Comparison of ENCODE assay signal across 32 cellular contexts in the genomic region with DNA sequence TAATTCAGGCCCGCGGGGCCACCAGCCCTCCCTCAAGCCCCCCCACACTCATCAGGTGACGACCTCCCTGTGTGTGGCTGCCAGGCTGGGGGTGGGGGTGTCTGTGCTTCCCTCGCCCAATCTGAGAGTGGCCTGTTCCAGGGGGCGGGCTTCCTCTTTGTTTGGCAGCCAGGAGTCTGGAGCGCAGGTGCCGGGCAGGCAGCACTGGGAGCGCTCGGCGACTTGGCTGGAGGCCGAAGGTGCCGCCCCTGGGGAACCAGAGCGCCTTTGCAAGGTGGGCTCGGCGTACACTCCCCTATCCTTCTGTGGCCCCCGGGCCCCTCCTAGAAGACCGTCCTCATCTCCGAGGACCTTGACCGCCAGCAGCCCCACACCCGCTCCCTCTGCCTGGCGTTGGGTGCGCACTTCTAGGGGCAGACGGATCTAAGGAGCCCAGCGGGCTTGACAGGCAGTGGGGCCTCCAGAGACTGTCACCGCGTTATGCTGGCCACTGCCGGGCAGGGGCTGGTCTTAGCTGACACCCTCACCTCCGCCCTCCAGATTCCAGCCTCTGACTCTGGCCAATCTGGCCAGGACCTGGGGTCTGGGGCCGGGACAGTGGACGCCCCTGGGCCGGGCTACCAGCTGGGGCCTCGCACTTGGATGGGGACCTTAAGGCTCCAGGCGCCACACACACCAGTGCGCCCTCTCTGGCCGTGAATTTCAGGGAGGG. TPM values are rescaled to one million over a fixed set of nuclear protein-coding genes. Genes with fewer than 3 reads are reported as not detected.
DNase-seq lines count a peak whose midpoint lies in the region; ATAC-seq, FAIRE-seq and TF ChIP-seq lines count a peak whose summit lies in the region.
"Had no signal": no experiment of that assay in that cellular context is flagged by ENCODE, and none has a peak within 500 bp of the region (broad histone marks: within the 10 kb centered on the region; RNA-seq: fewer than 3 reads in every experiment).

No MANE protein-coding gene starts in this region.

- no peaks in the 10 kb centered on the region for H3K27me3 ChIP-seq in right cardiac atrium (ENCODE audit: control insufficient read depth, insufficient read depth)
- peaks cover 0 to 32% (median 16%) of the 10 kb centered on the region in 45 donors for H3K27me3 ChIP-seq in dorsolateral prefrontal cortex
- H3K27me3 ChIP-seq in pancreas, result no peaks in the 10 kb centered on the region
- H3K27me3 ChIP-seq: cardiac muscle cell, foreskin keratinocyte had no signal

- no peak for DNase-seq in right cardiac atrium
- no peak for DNase-seq in Right ventricle myocardium superior
- DNase-seq in dorsolateral prefrontal cortex, result no peak
- peak; percentile 64 to 85 (median 78) for DNase-seq in pancreas
- DNase-seq in activated CD4-positive, alpha-beta T cell treated with anti-CD3 and anti-CD28 coated beads for 4 hours, result no peak
- DNase-seq: activated CD4-positive, alpha-beta T cell treated with anti-CD3 and anti-CD28 coated beads, Interleukin-2, amount 10 ng/mL, durations not matched to agents 24 days and 14 days; activated CD8-positive, alpha-beta memory T cell treated with anti-CD3 and anti-CD28 coated beads for 24 hours; activated T-cell treated with anti-CD3 and anti-CD28 coated beads for 4 hours; COR-L47; cortex of kidney; endodermal cell; foreskin keratinocyte; H7; left colon; NCI-H1694 treated with DMSO at 0.1 percent for 48 hours; NCI-H2171; NCI-H510A; spleen; stimulated activated CD8-positive, alpha-beta memory T cell treated with anti-CD3 and anti-CD28 coated beads, Interleukin-4, amount 100 ng/mL, for 48 hours; stimulated activated naive CD8-positive, alpha-beta T cell treated with anti-CD3 and anti-CD28 coated beads, Interleukin-15, amount 100 ng/mL, for 72 hours; T-cell had no signal

- TF ChIP-seq CTCF in dorsolateral prefrontal cortex (IDR thresholded peaks at IDR 0.05 in 54 of 56, conservative IDR thresholded peaks at IDR 0.05 in 2 of 56; ENCODE audit: low read depth in 1 of 56, partially characterized antibody in 56 of 56) (no peak), pancreas (IDR thresholded peaks at IDR 0.05) (no peak)

- FAIRE-seq in pancreas (lab: Jason Lieb, UNC), result no peak
- FAIRE-seq: GM12892 had no signal

- intact Hi-C loops in right cardiac atrium (cut with DNase I), result no loop called here
- intact Hi-C loops in Right ventricle myocardium superior (cut with DNase I), result no loop called here
- intact Hi-C loops in dorsolateral prefrontal cortex (cut with DNase I), result no loop called here
- intact Hi-C loops in pancreas (cut with DNase I), result no loop called here

- H3K36me3 ChIP-seq in pancreas, result no peaks in the 10 kb centered on the region
- H3K36me3 ChIP-seq: cardiac muscle cell, spleen, tibial nerve had no signal

- H3K9me3 ChIP-seq in right cardiac atrium (ENCODE audit: control insufficient read depth, low read length), result peaks cover 2% of the 10 kb centered on the region
- no peaks in the 10 kb centered on the region for H3K9me3 ChIP-seq in pancreas

- peak; percentile 24 to 69 for ATAC-seq in right cardiac atrium
- no peak for ATAC-seq in Right ventricle myocardium superior (ENCODE audit: poor library complexity)
- ATAC-seq in pancreas, result peak; percentile 87 to 89 (median 89)
- ATAC-seq in GM21447 (IDR thresholded peaks at IDR 0.05; ENCODE audit: unreplicated experiment), result no peak
- no peak for ATAC-seq in HG03095 (IDR thresholded peaks at IDR 0.05; ENCODE audit: unreplicated experiment)
- no peak for ATAC-seq in HG03108 (IDR thresholded peaks at IDR 0.05; ENCODE audit: unreplicated experiment)
- ATAC-seq: foreskin keratinocyte; left colon; stimulated activated naive CD8-positive, alpha-beta T cell treated with anti-CD3 and anti-CD28 coated beads, Interleukin-15, amount 100 ng/mL, for 72 hours; T-cell had no signal

- no peak overlapping the region for H3K27ac ChIP-seq in right cardiac atrium (ENCODE audit: low read length)
- no peak overlapping the region for H3K27ac ChIP-seq in dorsolateral prefrontal cortex
- H3K27ac ChIP-seq in pancreas, result peak overlapping the region; percentile 64 to 88 (median 67)
- H3K27ac ChIP-seq: cardiac muscle cell, foreskin keratinocyte, spleen, tibial nerve had no signal

- H3K4me1 ChIP-seq in right cardiac atrium (ENCODE audit: control insufficient read depth, insufficient read depth, low read length) (no peaks in the 10 kb centered on the region), pancreas (peaks cover 0 to 3% (median 0%) of the 10 kb centered on the region in 3 donors)
- H3K4me1 ChIP-seq: foreskin keratinocyte, spleen, tibial nerve had no signal

- H3K4me3 ChIP-seq in right cardiac atrium (ENCODE audit: low read length) (no peak overlapping the region), dorsolateral prefrontal cortex (peak overlapping the region in 45 of 59 donors; percentile 0 to 62 (median 33)), pancreas (peak overlapping the region; percentile 20 to 32 (median 26))
- H3K4me3 ChIP-seq: cardiac muscle cell, tibial nerve had no signal

- 2% methylated on average over 35 of the region's 35 CpGs for WGBS in right cardiac atrium
- WGBS in pancreas, 2 donors, result 2% methylated on average over 35 of the region's 35 CpGs

RNA-seq across cellular contexts. Expression of a gene that starts 5.6 kb away (rescaled TPM):
- total RNA-seq in right cardiac atrium, result 1 to 10 TPM in 3 of 4 donors, not detected in 1; 1.2 to 2.3 (median 1.8) TPM
- 0.70 TPM for polyA plus RNA-seq in right cardiac atrium
- total RNA-seq in Right ventricle myocardium superior, result 0.43 TPM
- 10 to 100 TPM in 49 of 120 experiments, 1 to 10 TPM in 71; 2.6 to 37.3 (median 9.2) TPM for total RNA-seq in dorsolateral prefrontal cortex
- 10 to 100 TPM in 2 of 6 donors, 1 to 10 TPM in 4; 4.5 to 13.9 (median 8.3) TPM for total RNA-seq in pancreas
- polyA plus RNA-seq in pancreas, result 1 to 10 TPM; 1.7 to 4.1 TPM
- total RNA-seq: activated CD4-positive, alpha-beta T cell treated with anti-CD3 and anti-CD28 coated beads, Interleukin-2, amount 10 ng/mL, durations not matched to agents 24 days and 14 days; cardiac muscle cell; endodermal cell; G401; H7; left colon; LHCN-M2; osteocyte; SK-MEL-5; T-cell had no signal
- polyA plus RNA-seq: AG04450, cardiac muscle cell had no signal

Comparison
In these comparisons a context has a peak if more than half of its experiments do, and no peak if none do; other contexts are left out.
1. ATAC-seq: peak in right cardiac atrium (2 of 2) and pancreas (4 of 4); none in Right ventricle myocardium superior (single experiment), GM21447 (single experiment), HG03095 (single experiment) and HG03108 (single experiment).
2. DNase-seq: peak in pancreas (6 of 6); none in right cardiac atrium (0 of 3), Right ventricle myocardium superior (single experiment), dorsolateral prefrontal cortex (0 of 10) and activated CD4-positive, alpha-beta T cell treated with anti-CD3 and anti-CD28 coated beads for 4 hours (0 of 2).
3. H3K27ac ChIP-seq: peak in pancreas (4 of 4); none in right cardiac atrium (single experiment) and dorsolateral prefrontal cortex (0 of 59).